ENCODE assay signal across 2 cellular contexts in the genomic region with DNA sequence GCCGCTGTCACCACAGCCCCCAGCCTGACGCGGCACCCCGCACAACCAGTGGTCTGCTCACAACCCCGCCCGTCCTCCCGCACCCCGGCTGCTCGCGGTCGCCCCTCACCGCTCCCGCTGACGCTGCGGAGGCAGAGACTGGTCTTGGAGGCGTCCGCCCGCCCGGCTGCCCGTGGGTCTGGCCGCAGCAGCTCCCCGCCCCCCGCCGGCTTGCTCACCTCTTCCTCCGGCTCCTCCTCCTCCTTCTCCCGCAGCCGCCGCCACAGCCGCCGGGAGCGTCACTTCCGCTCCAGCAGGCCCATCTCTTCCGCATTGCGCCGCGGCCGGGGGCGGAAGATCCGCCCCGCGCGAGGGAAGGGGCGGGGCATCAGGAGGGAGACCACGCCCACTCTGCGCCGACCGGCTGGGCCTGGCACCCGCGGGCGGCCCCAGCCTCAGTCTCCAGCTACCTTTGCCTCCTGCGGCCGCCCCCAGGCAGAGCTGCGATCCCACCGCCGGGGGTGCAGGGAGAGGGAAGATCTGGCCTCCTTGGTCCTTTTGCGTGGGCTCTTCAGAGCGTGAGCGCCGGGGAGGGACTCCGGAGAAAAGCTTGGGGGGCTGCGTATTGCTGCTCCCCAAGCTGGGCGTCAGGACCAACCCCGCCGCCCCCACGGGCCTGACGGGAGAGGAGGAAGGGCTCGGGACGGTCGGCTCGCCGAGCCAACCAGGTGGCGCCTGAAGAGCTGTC.
TF ChIP-seq lines count a peak whose summit lies in the region.

A gene with protein sequence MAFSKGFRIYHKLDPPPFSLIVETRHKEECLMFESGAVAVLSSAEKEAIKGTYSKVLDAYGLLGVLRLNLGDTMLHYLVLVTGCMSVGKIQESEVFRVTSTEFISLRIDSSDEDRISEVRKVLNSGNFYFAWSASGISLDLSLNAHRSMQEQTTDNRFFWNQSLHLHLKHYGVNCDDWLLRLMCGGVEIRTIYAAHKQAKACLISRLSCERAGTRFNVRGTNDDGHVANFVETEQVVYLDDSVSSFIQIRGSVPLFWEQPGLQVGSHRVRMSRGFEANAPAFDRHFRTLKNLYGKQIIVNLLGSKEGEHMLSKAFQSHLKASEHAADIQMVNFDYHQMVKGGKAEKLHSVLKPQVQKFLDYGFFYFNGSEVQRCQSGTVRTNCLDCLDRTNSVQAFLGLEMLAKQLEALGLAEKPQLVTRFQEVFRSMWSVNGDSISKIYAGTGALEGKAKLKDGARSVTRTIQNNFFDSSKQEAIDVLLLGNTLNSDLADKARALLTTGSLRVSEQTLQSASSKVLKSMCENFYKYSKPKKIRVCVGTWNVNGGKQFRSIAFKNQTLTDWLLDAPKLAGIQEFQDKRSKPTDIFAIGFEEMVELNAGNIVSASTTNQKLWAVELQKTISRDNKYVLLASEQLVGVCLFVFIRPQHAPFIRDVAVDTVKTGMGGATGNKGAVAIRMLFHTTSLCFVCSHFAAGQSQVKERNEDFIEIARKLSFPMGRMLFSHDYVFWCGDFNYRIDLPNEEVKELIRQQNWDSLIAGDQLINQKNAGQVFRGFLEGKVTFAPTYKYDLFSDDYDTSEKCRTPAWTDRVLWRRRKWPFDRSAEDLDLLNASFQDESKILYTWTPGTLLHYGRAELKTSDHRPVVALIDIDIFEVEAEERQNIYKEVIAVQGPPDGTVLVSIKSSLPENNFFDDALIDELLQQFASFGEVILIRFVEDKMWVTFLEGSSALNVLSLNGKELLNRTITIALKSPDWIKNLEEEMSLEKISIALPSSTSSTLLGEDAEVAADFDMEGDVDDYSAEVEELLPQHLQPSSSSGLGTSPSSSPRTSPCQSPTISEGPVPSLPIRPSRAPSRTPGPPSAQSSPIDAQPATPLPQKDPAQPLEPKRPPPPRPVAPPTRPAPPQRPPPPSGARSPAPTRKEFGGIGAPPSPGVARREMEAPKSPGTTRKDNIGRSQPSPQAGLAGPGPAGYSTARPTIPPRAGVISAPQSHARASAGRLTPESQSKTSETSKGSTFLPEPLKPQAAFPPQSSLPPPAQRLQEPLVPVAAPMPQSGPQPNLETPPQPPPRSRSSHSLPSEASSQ (N-terminal part only) (minus strand): TSS at position 286 of the 727 bp plus-strand sequence. CDS start 1,118 bp downstream, outside the sequence.

TF ChIP-seq in IMR-90, 13 proteins besides CTCF, POLR2A, EP300 and RAD21:
- TF ChIP-seq ELK1 (IDR thresholded peaks at IDR 0.05; ENCODE audit: borderline replicate concordance, low read depth, low read length) (no peak), MXI1 (IDR thresholded peaks at IDR 0.05; ENCODE audit: borderline replicate concordance, low read depth, low read length) (peak; percentile 96), MAZ (IDR thresholded peaks at IDR 0.05; ENCODE audit: borderline replicate concordance, low read depth, low read length) (peak; percentile 81; the same call in 1 of the 2 replicates), RFX5 (IDR thresholded peaks at IDR 0.05; ENCODE audit: low read depth, low read length) (no peak), MAFK (IDR thresholded peaks at IDR 0.05; ENCODE audit: low read depth, low read length) (no peak), CEBPB (IDR thresholded peaks at IDR 0.05; ENCODE audit: low read depth, low read length) (no peak), RCOR1 (IDR thresholded peaks at IDR 0.05; ENCODE audit: insufficient replicate concordance, low read length) (peak; percentile 62), BHLHE40 (IDR thresholded peaks at IDR 0.05; ENCODE audit: low read depth, low read length) (no peak), NFE2L2 (IDR thresholded peaks at IDR 0.05; ENCODE audit: low read depth, low read length) (no peak), SMC3 (IDR thresholded peaks at IDR 0.05; ENCODE audit: low read depth, low read length) (no peak), FOS (IDR thresholded peaks at IDR 0.05; ENCODE audit: low read depth, low read length) (no peak), CHD1 (IDR thresholded peaks at IDR 0.05; ENCODE audit: low read depth, low read length) (no peak)
- TF ChIP-seq, protein P1, sequence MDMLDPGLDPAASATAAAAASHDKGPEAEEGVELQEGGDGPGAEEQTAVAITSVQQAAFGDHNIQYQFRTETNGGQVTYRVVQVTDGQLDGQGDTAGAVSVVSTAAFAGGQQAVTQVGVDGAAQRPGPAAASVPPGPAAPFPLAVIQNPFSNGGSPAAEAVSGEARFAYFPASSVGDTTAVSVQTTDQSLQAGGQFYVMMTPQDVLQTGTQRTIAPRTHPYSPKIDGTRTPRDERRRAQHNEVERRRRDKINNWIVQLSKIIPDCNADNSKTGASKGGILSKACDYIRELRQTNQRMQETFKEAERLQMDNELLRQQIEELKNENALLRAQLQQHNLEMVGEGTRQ (IDR thresholded peaks at IDR 0.05; ENCODE audit: low read depth, low read length): no peak

TF ChIP-seq in endothelial cell of umbilical vein, 7 proteins besides CTCF, POLR2A, EP300 and RAD21:
- TF ChIP-seq POLR2AphosphoS5 (IDR thresholded peaks at IDR 0.05; ENCODE audit: insufficient read depth, low read depth, low read length): peak; percentile 74
- no peak for TF ChIP-seq GATA2 (IDR thresholded peaks at IDR 0.05; ENCODE audit: insufficient read depth, insufficient read length, low read depth, low read length)
- TF ChIP-seq MAX (IDR thresholded peaks at IDR 0.05; ENCODE audit: insufficient read depth, insufficient read length): peak; percentile 38
- TF ChIP-seq JUN (IDR thresholded peaks at IDR 0.05; ENCODE audit: borderline replicate concordance, insufficient read depth, insufficient read length, low read depth): no peak
- TF ChIP-seq FOS (IDR thresholded peaks at IDR 0.05; ENCODE audit: borderline replicate concordance, insufficient read depth, low read length): peak; percentile 23
- TF ChIP-seq EZH2 (IDR thresholded peaks at IDR 0.05; ENCODE audit: borderline replicate concordance, low read depth, low read length, severe bottlenecking): no peak
- no peak for TF ChIP-seq MYC (IDR thresholded peaks at IDR 0.05; ENCODE audit: low read depth, low read length)
